ENCODE assay signal across 23 cellular contexts in genomic region chr2:16406929-16407328, GRCh38.
DNase-seq lines count a peak whose midpoint lies in the region; ATAC-seq and TF ChIP-seq lines count a peak whose summit lies in the region.
"Had no signal": no experiment of that assay in that cellular context is flagged by ENCODE, and none has a peak within 500 bp of the region (broad histone marks: within the 10 kb centered on the region; RNA-seq: fewer than 3 reads in every experiment).

No MANE protein-coding gene starts in this region.

- H3K9me3 ChIP-seq in HUES6 (ENCODE audit: control insufficient read depth, insufficient read depth, low read depth, low read length) = no peaks in the 10 kb centered on the region
- H3K9me3 ChIP-seq: BLaER1, Peyer's patch, SJSA1 had no signal

- H3K4me1 Mint-ChIP-seq in GM23338 = no peaks in the 10 kb centered on the region
- peaks cover 76% of the 10 kb centered on the region for H3K4me1 Mint-ChIP-seq in neural crest cell
- H3K4me1 Mint-ChIP-seq: IgD-negative memory B cell had no signal

- peaks cover 1% of the 10 kb centered on the region for H3K27me3 Mint-ChIP-seq in GM23338 (ENCODE audit: insufficient read depth, low read depth, poor library complexity)
- no peaks in the 10 kb centered on the region for H3K27me3 Mint-ChIP-seq in neural crest cell (ENCODE audit: low read depth)
- H3K27me3 Mint-ChIP-seq: CD4-positive, alpha-beta T cell had no signal

- H3K27ac Mint-ChIP-seq in GM23338 (no peak overlapping the region), neural crest cell (ENCODE audit: unreplicated experiment) (peak overlapping the region; percentile 35)
- H3K27ac Mint-ChIP-seq: CD4-positive, alpha-beta T cell; H9; HFFc6; IgD-negative memory B cell had no signal

- H3K27me3 ChIP-seq in GM23338 (ENCODE audit: insufficient read depth) (no peaks in the 10 kb centered on the region), HUES6 (ENCODE audit: control insufficient read depth, insufficient read depth, low read length) (no peaks in the 10 kb centered on the region)
- H3K27me3 ChIP-seq: BLaER1, Peyer's patch, SJSA1 had no signal

- no peaks in the 10 kb centered on the region for H3K36me3 ChIP-seq in GM23338 (ENCODE audit: insufficient read depth)
- H3K36me3 ChIP-seq in HUES6 (ENCODE audit: control insufficient read depth, insufficient read depth, low read length) = no peaks in the 10 kb centered on the region
- H3K36me3 ChIP-seq: BLaER1, Peyer's patch, SJSA1 had no signal

- H3K4me3 Mint-ChIP-seq in GM23338 = no peak overlapping the region
- peak overlapping the region; percentile 18 for H3K4me3 Mint-ChIP-seq in neural crest cell
- H3K4me3 Mint-ChIP-seq: CD4-positive, alpha-beta T cell; H9; HFFc6; IgD-negative memory B cell had no signal

- no peaks in the 10 kb centered on the region for H3K79me2 ChIP-seq in GM23338 (replicated peaks; ENCODE audit: insufficient read depth)

- DNase-seq in GM23338 (ENCODE audit: low spot score) = no peak
- peak; percentile 28 for DNase-seq in iPS-NIHi11 (ENCODE audit: low spot score)
- DNase-seq in neural crest cell (ENCODE audit: low read depth, low spot score) = no peak
- no peak for DNase-seq in NCI-H1436 (lab: John Stamatoyannopoulos, UW)
- no peak for DNase-seq in T-helper 9 cell
- DNase-seq: CD4-positive, alpha-beta T cell; COR-L47; DMS79; H9; HFFc6; MV-4-11; NCI-H1105 treated with DMSO at 0.1 percent for 48 hours; NCI-H1694; NCI-H2081 treated with DMSO at 0.1 percent for 48 hours; NCI-H2171 treated with DMSO at 0.1 percent for 48 hours; NCI-H524 treated with DMSO at 0.1 percent for 48 hours; NCI-H82; Peyer's patch had no signal

- no peak overlapping the region for H3K4me3 ChIP-seq in GM23338
- H3K4me3 ChIP-seq in HUES6 (ENCODE audit: low read depth, low read length) = no peak overlapping the region
- H3K4me3 ChIP-seq: BLaER1, Peyer's patch, SJSA1 had no signal

- H3K36me3 Mint-ChIP-seq in GM23338 (ENCODE audit: low read depth) = no peaks in the 10 kb centered on the region
- peaks cover 3% of the 10 kb centered on the region for H3K36me3 Mint-ChIP-seq in neural crest cell (ENCODE audit: low read depth)
- H3K36me3 Mint-ChIP-seq: IgD-negative memory B cell had no signal

- no peaks in the 10 kb centered on the region for H3F3A ChIP-seq in GM23338 (replicated peaks; ENCODE audit: low read depth)

- H2AFZ ChIP-seq in GM23338 = peak overlapping the region; percentile 81; the same call in 1 of the 2 replicates

- TF ChIP-seq CTCF in GM23338 (conservative IDR thresholded peaks at IDR 0.05; ENCODE audit: low read depth in 2 of 2) (no peak), neural crest cell (conservative IDR thresholded peaks at IDR 0.05) (no peak)

- H3K9me2 ChIP-seq in GM23338 (ENCODE audit: insufficient read depth) = peaks cover 8% of the 10 kb centered on the region; the same call in 1 of the 2 replicates

- no peak overlapping the region for H3K4me2 ChIP-seq in GM23338
- H3K4me2 ChIP-seq: BLaER1 had no signal

- ATAC-seq in GM23338 (no peak), HG02981 (IDR thresholded peaks at IDR 0.05; ENCODE audit: unreplicated experiment) (no peak)

- H3K9me3 Mint-ChIP-seq in GM23338 (no peaks in the 10 kb centered on the region), neural crest cell (peaks cover 12% of the 10 kb centered on the region)
- H3K9me3 Mint-ChIP-seq: CD4-positive, alpha-beta T cell; H9 had no signal

- H4K20me1 ChIP-seq in GM23338 (replicated peaks; ENCODE audit: insufficient read depth) = no peaks in the 10 kb centered on the region
- H4K20me1 ChIP-seq: BLaER1 had no signal

- H3K9ac ChIP-seq in HUES6 (ENCODE audit: low read length) = peak overlapping the region; percentile 37
- H3K9ac ChIP-seq: BLaER1 had no signal

- no peak overlapping the region for H3K27ac ChIP-seq in GM23338 (ENCODE audit: low read depth)
- H3K27ac ChIP-seq in HUES6 (ENCODE audit: low read depth, low read length) = peak overlapping the region; percentile 37; the same call in 1 of the 2 replicates
- H3K27ac ChIP-seq: BLaER1, Peyer's patch, SJSA1 had no signal

- H3K4me1 ChIP-seq in GM23338 (ENCODE audit: insufficient read depth) (peaks cover 6% of the 10 kb centered on the region), HUES6 (ENCODE audit: control insufficient read depth, insufficient read depth, low read length) (peaks cover 5% of the 10 kb centered on the region; the same call in 1 of the 2 replicates)
- H3K4me1 ChIP-seq: BLaER1, Peyer's patch, SJSA1 had no signal

TF ChIP-seq in GM23338, 12 proteins besides CTCF, POLR2A, EP300 and RAD21:
- TF ChIP-seq, protein P1, sequence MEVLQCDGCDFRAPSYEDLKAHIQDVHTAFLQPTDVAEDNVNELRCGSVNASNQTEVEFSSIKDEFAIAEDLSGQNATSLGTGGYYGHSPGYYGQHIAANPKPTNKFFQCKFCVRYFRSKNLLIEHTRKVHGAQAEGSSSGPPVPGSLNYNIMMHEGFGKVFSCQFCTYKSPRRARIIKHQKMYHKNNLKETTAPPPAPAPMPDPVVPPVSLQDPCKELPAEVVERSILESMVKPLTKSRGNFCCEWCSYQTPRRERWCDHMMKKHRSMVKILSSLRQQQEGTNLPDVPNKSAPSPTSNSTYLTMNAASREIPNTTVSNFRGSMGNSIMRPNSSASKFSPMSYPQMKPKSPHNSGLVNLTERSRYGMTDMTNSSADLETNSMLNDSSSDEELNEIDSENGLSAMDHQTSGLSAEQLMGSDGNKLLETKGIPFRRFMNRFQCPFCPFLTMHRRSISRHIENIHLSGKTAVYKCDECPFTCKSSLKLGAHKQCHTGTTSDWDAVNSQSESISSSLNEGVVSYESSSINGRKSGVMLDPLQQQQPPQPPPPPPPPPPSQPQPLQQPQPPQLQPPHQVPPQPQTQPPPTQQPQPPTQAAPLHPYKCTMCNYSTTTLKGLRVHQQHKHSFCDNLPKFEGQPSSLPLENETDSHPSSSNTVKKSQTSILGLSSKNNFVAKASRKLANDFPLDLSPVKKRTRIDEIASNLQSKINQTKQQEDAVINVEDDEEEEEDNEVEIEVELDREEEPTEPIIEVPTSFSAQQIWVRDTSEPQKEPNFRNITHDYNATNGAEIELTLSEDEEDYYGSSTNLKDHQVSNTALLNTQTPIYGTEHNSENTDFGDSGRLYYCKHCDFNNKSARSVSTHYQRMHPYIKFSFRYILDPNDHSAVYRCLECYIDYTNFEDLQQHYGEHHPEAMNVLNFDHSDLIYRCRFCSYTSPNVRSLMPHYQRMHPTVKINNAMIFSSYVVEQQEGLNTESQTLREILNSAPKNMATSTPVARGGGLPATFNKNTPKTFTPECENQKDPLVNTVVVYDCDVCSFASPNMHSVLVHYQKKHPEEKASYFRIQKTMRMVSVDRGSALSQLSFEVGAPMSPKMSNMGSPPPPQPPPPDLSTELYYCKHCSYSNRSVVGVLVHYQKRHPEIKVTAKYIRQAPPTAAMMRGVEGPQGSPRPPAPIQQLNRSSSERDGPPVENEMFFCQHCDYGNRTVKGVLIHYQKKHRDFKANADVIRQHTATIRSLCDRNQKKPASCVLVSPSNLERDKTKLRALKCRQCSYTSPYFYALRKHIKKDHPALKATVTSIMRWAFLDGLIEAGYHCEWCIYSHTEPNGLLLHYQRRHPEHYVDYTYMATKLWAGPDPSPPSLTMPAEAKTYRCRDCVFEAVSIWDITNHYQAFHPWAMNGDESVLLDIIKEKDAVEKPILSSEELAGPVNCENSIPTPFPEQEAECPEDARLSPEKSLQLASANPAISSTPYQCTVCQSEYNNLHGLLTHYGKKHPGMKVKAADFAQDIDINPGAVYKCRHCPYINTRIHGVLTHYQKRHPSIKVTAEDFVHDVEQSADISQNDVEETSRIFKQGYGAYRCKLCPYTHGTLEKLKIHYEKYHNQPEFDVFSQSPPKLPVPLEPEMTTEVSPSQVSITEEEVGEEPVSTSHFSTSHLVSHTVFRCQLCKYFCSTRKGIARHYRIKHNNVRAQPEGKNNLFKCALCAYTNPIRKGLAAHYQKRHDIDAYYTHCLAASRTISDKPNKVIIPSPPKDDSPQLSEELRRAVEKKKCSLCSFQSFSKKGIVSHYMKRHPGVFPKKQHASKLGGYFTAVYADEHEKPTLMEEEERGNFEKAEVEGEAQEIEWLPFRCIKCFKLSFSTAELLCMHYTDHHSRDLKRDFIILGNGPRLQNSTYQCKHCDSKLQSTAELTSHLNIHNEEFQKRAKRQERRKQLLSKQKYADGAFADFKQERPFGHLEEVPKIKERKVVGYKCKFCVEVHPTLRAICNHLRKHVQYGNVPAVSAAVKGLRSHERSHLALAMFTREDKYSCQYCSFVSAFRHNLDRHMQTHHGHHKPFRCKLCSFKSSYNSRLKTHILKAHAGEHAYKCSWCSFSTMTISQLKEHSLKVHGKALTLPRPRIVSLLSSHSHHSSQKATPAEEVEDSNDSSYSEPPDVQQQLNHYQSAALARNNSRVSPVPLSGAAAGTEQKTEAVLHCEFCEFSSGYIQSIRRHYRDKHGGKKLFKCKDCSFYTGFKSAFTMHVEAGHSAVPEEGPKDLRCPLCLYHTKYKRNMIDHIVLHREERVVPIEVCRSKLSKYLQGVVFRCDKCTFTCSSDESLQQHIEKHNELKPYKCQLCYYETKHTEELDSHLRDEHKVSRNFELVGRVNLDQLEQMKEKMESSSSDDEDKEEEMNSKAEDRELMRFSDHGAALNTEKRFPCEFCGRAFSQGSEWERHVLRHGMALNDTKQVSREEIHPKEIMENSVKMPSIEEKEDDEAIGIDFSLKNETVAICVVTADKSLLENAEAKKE (CRISPR knock-in tag; IDR thresholded peaks at IDR 0.05) = no peak
- TF ChIP-seq JUNB (IDR thresholded peaks at IDR 0.05; ENCODE audit: unreplicated experiment) (no peak), ZNF331 (CRISPR knock-in tag; IDR thresholded peaks at IDR 0.05; ENCODE audit: low read depth) (no peak), CREB1 (CRISPR knock-in tag; IDR thresholded peaks at IDR 0.05; ENCODE audit: low read depth) (no peak), STAT1 (IDR thresholded peaks at IDR 0.05; ENCODE audit: unreplicated experiment) (no peak)
TF ChIP-seq in GM23338: peak in this region for 0.
